ENCODE assay signal across 15 cellular contexts in genomic region chr16:58421529-58421928, GRCh38. TPM values are rescaled to one million over a fixed set of nuclear protein-coding genes. Genes with fewer than 3 reads are reported as not detected.
DNase-seq lines count a peak whose midpoint lies in the region; FAIRE-seq and TF ChIP-seq lines count a peak whose summit lies in the region.
"Had no signal": no experiment of that assay in that cellular context is flagged by ENCODE, and none has a peak within 500 bp of the region (broad histone marks: within the 10 kb centered on the region; RNA-seq: fewer than 3 reads in every experiment).

No MANE protein-coding gene starts in this region.

- H3K27ac ChIP-seq in brain microvascular endothelial cell (no peak overlapping the region), small intestine (ENCODE audit: low read depth in 1 of 2, low read length in 1 of 2) (no peak overlapping the region)
- H3K27ac ChIP-seq: stomach had no signal

- H3K27ac Mint-ChIP-seq in nephron progenitor cell: peak overlapping the region; percentile 81
- no peak overlapping the region for H3K27ac Mint-ChIP-seq in activated CD4-positive, alpha-beta memory T cell treated with anti-CD3 and anti-CD28 coated beads for 36 hours
- H3K27ac Mint-ChIP-seq: CD4-positive, CD25-positive, alpha-beta regulatory T cell; naive B cell had no signal

- H3K9me3 ChIP-seq in small intestine (ENCODE audit: control insufficient read depth, low read depth): no peaks in the 10 kb centered on the region
- H3K9me3 ChIP-seq: stomach had no signal

- no peaks in the 10 kb centered on the region for H3K27me3 ChIP-seq in brain microvascular endothelial cell (replicated peaks)
- H3K27me3 ChIP-seq in small intestine (ENCODE audit: control insufficient read depth in 2 of 2, insufficient read depth in 2 of 2, low read length in 2 of 2): no peaks in the 10 kb centered on the region

- FAIRE-seq in small intestine (lab: Jason Lieb, UNC): no peak
- FAIRE-seq: kidney had no signal

- TF ChIP-seq CTCF in nephron progenitor cell (IDR thresholded peaks at IDR 0.05): no peak
- no peak for TF ChIP-seq CTCF in brain microvascular endothelial cell (IDR thresholded peaks at IDR 0.05; ENCODE audit: low read depth, low read length, missing control alignments)

- in situ Hi-C loops in brain microvascular endothelial cell (cut with HindIII; ENCODE audit: low pct_ligation_motif_present, low sequenced_read_pairs): no loop called here

- no peaks in the 10 kb centered on the region for H3K36me3 Mint-ChIP-seq in nephron progenitor cell (ENCODE audit: low read depth)
- no peaks in the 10 kb centered on the region for H3K36me3 Mint-ChIP-seq in activated CD4-positive, alpha-beta memory T cell treated with anti-CD3 and anti-CD28 coated beads for 36 hours
- H3K36me3 Mint-ChIP-seq: CD4-positive, CD25-positive, alpha-beta regulatory T cell; naive B cell had no signal

- CTCF ChIA-PET in activated CD4-positive, alpha-beta memory T cell treated with anti-CD3 and anti-CD28 coated beads for 36 hours (lab: Charles Lee): interaction anchor here (0.6 kb wide), 1 partner anchor 86 kb away, joined by 4 read pairs; no protein-coding TSS in a partner anchor

- peaks cover 33% of the 10 kb centered on the region for H3K4me1 Mint-ChIP-seq in nephron progenitor cell
- H3K4me1 Mint-ChIP-seq in activated CD4-positive, alpha-beta memory T cell treated with anti-CD3 and anti-CD28 coated beads for 36 hours (ENCODE audit: low read depth): peaks cover 12% of the 10 kb centered on the region

- peaks cover 32% of the 10 kb centered on the region for H3K27me3 Mint-ChIP-seq in nephron progenitor cell (ENCODE audit: low read depth, poor library complexity)
- H3K27me3 Mint-ChIP-seq in activated CD4-positive, alpha-beta memory T cell treated with anti-CD3 and anti-CD28 coated beads for 36 hours: peaks cover 13% of the 10 kb centered on the region

- H3K9me3 Mint-ChIP-seq in nephron progenitor cell: no peaks in the 10 kb centered on the region
- no peaks in the 10 kb centered on the region for H3K9me3 Mint-ChIP-seq in activated CD4-positive, alpha-beta memory T cell treated with anti-CD3 and anti-CD28 coated beads for 36 hours
- H3K9me3 Mint-ChIP-seq: CD4-positive, CD25-positive, alpha-beta regulatory T cell had no signal

- H3K4me3 Mint-ChIP-seq in nephron progenitor cell: no peak overlapping the region
- H3K4me3 Mint-ChIP-seq in activated CD4-positive, alpha-beta memory T cell treated with anti-CD3 and anti-CD28 coated beads for 36 hours: no peak overlapping the region
- H3K4me3 Mint-ChIP-seq: CD4-positive, CD25-positive, alpha-beta regulatory T cell had no signal

- H3K36me3 ChIP-seq in brain microvascular endothelial cell (replicated peaks) (no peaks in the 10 kb centered on the region), small intestine (ENCODE audit: control insufficient read depth in 2 of 2, insufficient read depth in 2 of 2, low read length in 2 of 2) (no peaks in the 10 kb centered on the region)
- H3K36me3 ChIP-seq: stomach had no signal

- H3K4me1 ChIP-seq in small intestine (ENCODE audit: control insufficient read depth in 2 of 2, insufficient read depth in 1 of 2, low read depth in 1 of 2, low read length in 1 of 2): no peaks in the 10 kb centered on the region

- peak; percentile 92 for DNase-seq in Daoy (ENCODE audit: low read depth)
- DNase-seq in NCI-H226: peak; percentile 72
- DNase-seq in cerebellar cortex (ENCODE audit: low spot score): peak; percentile 44
- no peak for DNase-seq in nephron progenitor cell
- DNase-seq in brain microvascular endothelial cell: no peak
- no peak for DNase-seq in small intestine
- DNase-seq in activated CD4-positive, alpha-beta memory T cell treated with anti-CD3 and anti-CD28 coated beads for 36 hours: no peak
- no peak for DNase-seq in activated CD8-positive, alpha-beta memory T cell treated with anti-CD3 and anti-CD28 coated beads, Interleukin-2, amount 50 U/mL, for 4 hours
- DNase-seq: CD4-positive, CD25-positive, alpha-beta regulatory T cell; effector CD4-positive, alpha-beta T cell; kidney; naive B cell; NCI-H2081; stomach; T-helper 1 cell had no signal

- 21 to 48% (median 35%) methylated on average over 5 of the region's 5 CpGs for WGBS in small intestine, 3 donors

- intact Hi-C loops in activated CD4-positive, alpha-beta memory T cell treated with anti-CD3 and anti-CD28 coated beads for 36 hours (cut with micrococcal nuclease): no loop called here

- POLR2A ChIA-PET in activated CD4-positive, alpha-beta memory T cell treated with anti-CD3 and anti-CD28 coated beads for 36 hours (lab: Charles Lee): no interaction called here

- no peak overlapping the region for H3K4me3 ChIP-seq in brain microvascular endothelial cell (ENCODE audit: low read depth, low read length)
- H3K4me3 ChIP-seq in small intestine (ENCODE audit: low read depth in 1 of 2, low read length in 2 of 2): no peak overlapping the region
- H3K4me3 ChIP-seq: stomach had no signal

RNA-seq across cellular contexts. Expression of gene GINS3, which starts 29.3 kb away (rescaled TPM):
- total RNA-seq in Daoy (2014; rRNA removed; shearing (Covaris generic)): 17.7 and 18.6 TPM in 2 replicates
- 1 to 10 TPM; 1.3 to 6.7 (median 1.4) TPM for polyA plus RNA-seq in small intestine
- total RNA-seq in activated CD4-positive, alpha-beta memory T cell treated with anti-CD3 and anti-CD28 coated beads for 36 hours: 10 to 100 TPM; 13.8 to 14.0 TPM

Comparison
In these comparisons a context has a peak if more than half of its experiments do, and no peak if none do; other contexts are left out.
1. DNase-seq: peak in Daoy (single experiment), NCI-H226 (single experiment) and cerebellar cortex (single experiment); none in nephron progenitor cell (single experiment), brain microvascular endothelial cell (single experiment), small intestine (single experiment), activated CD4-positive, alpha-beta memory T cell treated with anti-CD3 and anti-CD28 coated beads for 36 hours (single experiment) and activated CD8-positive, alpha-beta memory T cell treated with anti-CD3 and anti-CD28 coated beads, Interleukin-2, amount 50 U/mL, for 4 hours (single experiment).